ENCODE assay signal across 1 cellular context in the genomic region with DNA sequence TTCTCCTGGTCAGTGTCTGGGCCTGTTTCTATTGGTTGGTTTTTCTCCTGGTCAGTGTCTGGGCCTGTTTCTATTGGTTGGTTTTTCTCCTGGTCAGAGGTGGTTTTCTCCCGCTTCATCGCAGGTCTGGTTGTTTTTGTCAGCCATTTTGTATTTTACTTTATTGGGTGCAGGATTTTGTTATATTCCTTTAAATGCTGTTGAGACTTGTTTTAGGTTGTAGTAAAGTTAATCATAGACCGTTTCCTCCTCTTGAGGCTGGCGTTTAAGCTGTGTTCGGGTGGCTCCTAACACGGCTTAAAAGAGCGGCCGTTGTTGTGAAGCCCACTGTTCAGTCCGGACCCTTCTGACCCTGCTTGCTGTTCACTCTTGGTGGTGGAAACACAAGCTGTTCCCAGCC.
TF ChIP-seq lines count a peak whose summit lies in the region.

No MANE protein-coding gene starts in this region.

TF ChIP-seq in endothelial cell of umbilical vein, 7 proteins besides CTCF, POLR2A, EP300 and RAD21:
- TF ChIP-seq FOS (IDR thresholded peaks at IDR 0.05; ENCODE audit: borderline replicate concordance, insufficient read depth, low read length) (no peak), EZH2 (IDR thresholded peaks at IDR 0.05; ENCODE audit: borderline replicate concordance, low read depth, low read length, severe bottlenecking) (no peak), GATA2 (IDR thresholded peaks at IDR 0.05; ENCODE audit: insufficient read depth, insufficient read length, low read depth, low read length) (no peak), MYC (IDR thresholded peaks at IDR 0.05; ENCODE audit: low read depth, low read length) (no peak), JUN (IDR thresholded peaks at IDR 0.05; ENCODE audit: borderline replicate concordance, insufficient read depth, insufficient read length, low read depth) (no peak), POLR2AphosphoS5 (IDR thresholded peaks at IDR 0.05; ENCODE audit: insufficient read depth, low read depth, low read length) (no peak)
- TF ChIP-seq, protein P1, sequence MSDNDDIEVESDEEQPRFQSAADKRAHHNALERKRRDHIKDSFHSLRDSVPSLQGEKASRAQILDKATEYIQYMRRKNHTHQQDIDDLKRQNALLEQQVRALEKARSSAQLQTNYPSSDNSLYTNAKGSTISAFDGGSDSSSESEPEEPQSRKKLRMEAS (IDR thresholded peaks at IDR 0.05; ENCODE audit: insufficient read depth, insufficient read length), result no peak
